1 cellular context compared by ENCODE assay signal in genomic region chrX:124282580-124282979, GRCh38.
TF ChIP-seq lines count a peak whose summit lies in the region.

No MANE protein-coding gene starts in this region.

TF ChIP-seq in K562, 482 proteins besides CTCF, POLR2A, EP300 and RAD21:
- no peak for TF ChIP-seq ZNF655 (CRISPR knock-in tag; IDR thresholded peaks at IDR 0.05)
- no peak for TF ChIP-seq MLLT1 (IDR thresholded peaks at IDR 0.05)
- TF ChIP-seq ZNF584 (CRISPR knock-in tag; IDR thresholded peaks at IDR 0.05; ENCODE audit: low read depth), result no peak
- no peak for TF ChIP-seq RFX7 (CRISPR knock-in tag; IDR thresholded peaks at IDR 0.05)
- no peak for TF ChIP-seq ZNF398 (CRISPR knock-in tag; IDR thresholded peaks at IDR 0.05)
- no peak for TF ChIP-seq ZNF197 (CRISPR knock-in tag; IDR thresholded peaks at IDR 0.05; ENCODE audit: low read depth)
- TF ChIP-seq IFI16 (CRISPR knock-in tag; IDR thresholded peaks at IDR 0.05), result no peak
- TF ChIP-seq ZBTB1 (CRISPR knock-in tag; IDR thresholded peaks at IDR 0.05; ENCODE audit: borderline replicate concordance, low read depth), result no peak
- no peak for TF ChIP-seq ZNF316 (IDR thresholded peaks at IDR 0.05)
